Comparison of ENCODE assay signal across 29 cellular contexts in the genomic region with DNA sequence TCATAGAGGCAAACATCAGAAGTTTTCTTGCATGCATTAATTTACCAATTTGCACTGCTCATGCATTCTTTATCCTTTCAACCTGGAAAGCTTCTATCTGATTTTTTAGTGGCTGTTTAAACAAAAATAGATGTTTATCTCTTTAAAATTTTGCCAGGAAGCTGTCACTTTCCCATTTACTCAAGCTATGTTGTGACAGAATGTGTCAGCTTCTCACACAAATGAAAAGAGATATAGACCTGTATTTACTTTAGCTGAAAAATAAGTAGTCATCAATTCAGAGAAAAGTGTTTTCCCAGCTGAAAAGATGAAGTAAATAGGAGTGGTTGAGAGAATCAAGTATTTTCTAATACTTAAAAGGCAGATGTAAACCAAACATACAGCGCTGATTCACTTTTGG.
"Had no signal": no experiment of that assay in that cellular context is flagged by ENCODE, and none has a peak within 500 bp of the region (broad histone marks: within the 10 kb centered on the region; RNA-seq: fewer than 3 reads in every experiment).

No MANE protein-coding gene starts in this region.

- H3K4me3 ChIP-seq: left lung, lower lobe of right lung, neural progenitor cell, ovary, prostate gland, skin epidermis, stomach, testis, thyroid gland, transverse colon, upper lobe of left lung, vagina had no signal

- H3K9me3 ChIP-seq: left lung, lower lobe of right lung, ovary, stomach, testis, thyroid gland, transverse colon, upper lobe of left lung, vagina had no signal

- H3K9ac ChIP-seq: neural progenitor cell had no signal

- H3K4me2 ChIP-seq: neural progenitor cell had no signal

- H3K4me1 ChIP-seq: left lung, lower lobe of right lung, neural progenitor cell, prostate gland, stomach, testis, thyroid gland, transverse colon, upper lobe of left lung, vagina had no signal

- ATAC-seq: left colon; left lung; lower lobe of right lung; naive thymus-derived CD8-positive, alpha-beta T cell; right cardiac atrium; sciatic nerve; stimulated activated naive B cell treated with anti-CD40 and anti-IgM and Interleukin-4, amounts not matched to agents 10 μg/mL and 1 μg/mL and 100 μg/mL, for 72 hours; stimulated activated naive CD8-positive, alpha-beta T cell treated with anti-CD3 and anti-CD28 coated beads, Interleukin-15, Interleukin-2, amounts not matched to agents 100 U/mL and 50 U/mL, for 24 hours had no signal

- H3K27me3 ChIP-seq: left lung, neural progenitor cell, ovary, stomach, testis, thyroid gland, transverse colon, upper lobe of left lung, vagina had no signal

- DNase-seq: hypothalamus; immature natural killer cell; kidney; left colon; left lung; lower lobe of right lung; mammary epithelial cell; mesenchymal stem cell; naive thymus-derived CD8-positive, alpha-beta T cell; ovary; posterior cingulate gyrus; retina; right cardiac atrium; stimulated activated CD4-positive, alpha-beta T cell treated with anti-CD3 and anti-CD28 coated beads, Interleukin-12 subunit alpha, Interleukin-12 subunit beta, amount 100 ng/mL, for 4 hours; stimulated activated CD4-positive, alpha-beta T cell treated with anti-CD3 and anti-CD28 coated beads, Interleukin-15, amount 100 ng/mL, for 24 hours; stimulated activated CD4-positive, alpha-beta T cell treated with anti-CD3 and anti-CD28 coated beads, Interleukin-2, amount 100 ng/mL, for 24 hours; stimulated activated CD4-positive, alpha-beta T cell treated with anti-CD3 and anti-CD28 coated beads, Interleukin-4, amount 100 ng/mL, for 1 hour; stimulated activated naive B cell treated with anti-CD40 and anti-IgM and Interleukin-4, amounts not matched to agents 10 μg/mL and 1 μg/mL and 100 μg/mL, for 72 hours; stimulated activated naive CD8-positive, alpha-beta T cell treated with anti-CD3 and anti-CD28 coated beads, Interleukin-15, Interleukin-2, amounts not matched to agents 100 U/mL and 50 U/mL, for 24 hours; stomach; testis; thyroid gland; transverse colon; upper lobe of left lung had no signal

- H3K36me3 ChIP-seq: left lung, lower lobe of right lung, neural progenitor cell, ovary, prostate gland, stomach, thyroid gland, transverse colon, upper lobe of left lung, vagina had no signal

- H3K27ac ChIP-seq: left lung, lower lobe of right lung, neural progenitor cell, ovary, prostate gland, skin epidermis, stomach, testis, thyroid gland, transverse colon, upper lobe of left lung, vagina had no signal
